ENCODE assay signal across 18 cellular contexts in the genomic region with DNA sequence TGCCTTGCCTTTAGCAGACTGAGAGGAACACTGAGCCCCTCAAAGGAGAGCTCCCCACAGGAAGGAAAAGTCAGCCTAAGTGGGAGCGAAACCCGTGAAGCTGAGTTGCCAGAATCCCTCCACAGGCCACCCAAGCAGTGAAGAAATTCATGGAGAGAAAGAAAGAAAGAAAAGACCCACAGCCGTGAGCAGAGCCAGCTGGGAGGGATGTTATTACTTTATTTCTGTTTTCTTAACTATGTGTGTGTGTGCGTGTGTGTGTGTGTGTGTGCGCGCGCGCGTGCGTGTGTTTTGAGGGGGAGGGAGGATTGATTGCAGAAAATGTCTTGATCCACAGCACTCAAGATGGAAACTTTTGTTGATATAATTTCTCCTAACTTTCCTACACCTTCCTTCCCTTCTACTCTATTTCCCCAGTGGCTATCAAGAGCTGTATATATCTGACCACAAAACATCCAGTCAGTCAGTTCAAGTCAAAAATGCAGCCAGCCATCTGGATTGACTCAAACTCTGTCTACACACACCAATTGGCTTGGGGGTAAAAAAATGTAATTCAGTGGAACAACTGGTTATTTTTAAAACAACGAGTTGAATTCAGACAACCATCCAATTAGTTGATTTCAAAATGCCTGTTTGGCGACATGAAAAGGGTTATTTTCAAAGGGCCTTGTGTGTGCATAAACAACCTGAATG. TPM values are rescaled to one million over a fixed set of nuclear protein-coding genes. Genes with fewer than 3 reads are reported as not detected.
DNase-seq lines count a peak whose midpoint lies in the region; ATAC-seq and TF ChIP-seq lines count a peak whose summit lies in the region.
"Had no signal": no experiment of that assay in that cellular context is flagged by ENCODE, and none has a peak within 500 bp of the region (broad histone marks: within the 10 kb centered on the region; RNA-seq: fewer than 3 reads in every experiment).

No MANE protein-coding gene starts in this region.

- H3F3A ChIP-seq in smooth muscle cell (ENCODE audit: low read depth), result no peaks in the 10 kb centered on the region

- H3K36me3 ChIP-seq in hepatocyte (replicated peaks; ENCODE audit: insufficient read depth, low read depth) (no peaks in the 10 kb centered on the region), smooth muscle cell (ENCODE audit: low read depth) (no peaks in the 10 kb centered on the region)

- H3K9me2 ChIP-seq in hepatocyte (replicated peaks; ENCODE audit: insufficient read depth), result no peaks in the 10 kb centered on the region

- H3K27me3 ChIP-seq in hepatocyte, result no peaks in the 10 kb centered on the region
- H3K27me3 ChIP-seq in smooth muscle cell (ENCODE audit: low read depth), result no peaks in the 10 kb centered on the region

- H3K9me3 ChIP-seq in hepatocyte (ENCODE audit: low read depth), result no peaks in the 10 kb centered on the region
- no peaks in the 10 kb centered on the region for H3K9me3 ChIP-seq in smooth muscle cell (replicated peaks; ENCODE audit: low read depth)

- TF ChIP-seq CTCF in hepatocyte (IDR thresholded peaks at IDR 0.05; ENCODE audit: poor library complexity), result no peak
- TF ChIP-seq CTCF in smooth muscle cell (IDR thresholded peaks at IDR 0.05; ENCODE audit: borderline replicate concordance, insufficient read depth, poor library complexity, severe bottlenecking), result no peak

- no peaks in the 10 kb centered on the region for H3K79me2 ChIP-seq in hepatocyte
- no peaks in the 10 kb centered on the region for H3K79me2 ChIP-seq in smooth muscle cell (ENCODE audit: low read depth)

- peak overlapping the region; percentile 57 for H3K4me2 ChIP-seq in hepatocyte
- H3K4me2 ChIP-seq in smooth muscle cell, result peak overlapping the region; percentile 20

- H2AFZ ChIP-seq in hepatocyte (no peak overlapping the region), smooth muscle cell (ENCODE audit: low read depth) (no peak overlapping the region)

- no peak overlapping the region for H3K9ac ChIP-seq in smooth muscle cell (ENCODE audit: low read depth)

- H3K4me3 ChIP-seq in hepatocyte, result no peak overlapping the region
- no peak overlapping the region for H3K4me3 ChIP-seq in smooth muscle cell
- H3K4me3 ChIP-seq: lung had no signal

- H4K20me1 ChIP-seq in hepatocyte (ENCODE audit: insufficient read depth, poor library complexity, severe bottlenecking) (no peaks in the 10 kb centered on the region), smooth muscle cell (ENCODE audit: low read depth) (no peaks in the 10 kb centered on the region)

- WGBS in hepatocyte (ENCODE audit: low lambda C conversion rate, missing lambda C conversion rate), result 67% methylated on average over 12 of the region's 12 CpGs
- 53% methylated on average over 12 of the region's 12 CpGs for WGBS in smooth muscle cell (ENCODE audit: low lambda C conversion rate)

- DNase-seq in RPMI7951 (ENCODE audit: low read depth), result peak; percentile 79
- peak; percentile 23 for DNase-seq in epidermal melanocyte (ENCODE audit: insufficient read length, low spot score)
- DNase-seq in hepatocyte (ENCODE audit: low spot score), result no peak
- no peak for DNase-seq in smooth muscle cell (lab: John Stamatoyannopoulos, UW; ENCODE audit: unreplicated experiment)
- DNase-seq in activated CD4-positive, alpha-beta T cell treated with anti-CD3 and anti-CD28 coated beads, Interleukin-2, amount 50 U/mL, for 48 hours, result no peak
- no peak for DNase-seq in medulla oblongata (ENCODE audit: extremely low spot score)
- DNase-seq: activated CD8-positive, alpha-beta memory T cell treated with anti-CD3 and anti-CD28 coated beads for 24 hours; effector memory CD8-positive, alpha-beta T cell; GF-D8; MM.1S; natural killer cell; NCI-H2029; NCI-H510A; SHP77; T-helper 2 cell had no signal

- H3K27ac ChIP-seq in hepatocyte, result peak overlapping the region; percentile 91
- peak overlapping the region; percentile 87 for H3K27ac ChIP-seq in smooth muscle cell (ENCODE audit: low read depth)

- H3K4me1 ChIP-seq in hepatocyte (ENCODE audit: insufficient read depth), result peaks cover 30% of the 10 kb centered on the region
- peaks cover 29% of the 10 kb centered on the region for H3K4me1 ChIP-seq in smooth muscle cell (ENCODE audit: low read depth)

- no peak for ATAC-seq in GM18498 (IDR thresholded peaks at IDR 0.05; ENCODE audit: unreplicated experiment)
- ATAC-seq: activated T-helper 17 cell treated with anti-CD3 and anti-CD28 coated beads, Interleukin-2, amount 50 U/mL, for 72 hours; effector memory CD8-positive, alpha-beta T cell; natural killer cell had no signal

RNA-seq across cellular contexts. Expression of gene GPC3, which starts 13.8 kb away (rescaled TPM):
- total RNA-seq in RPMI7951 (2014; rRNA removed; shearing (Covaris generic)), result 0.49 and 0.84 TPM in 2 replicates
- 860 and 874 TPM in 2 replicates for total RNA-seq in hepatocyte
- polyA plus RNA-seq in hepatocyte, result 618 and 789 TPM in 2 replicates
- total RNA-seq in smooth muscle cell, result 120 and 155 TPM in 2 replicates
- 161 and 191 TPM in 2 replicates for polyA plus RNA-seq in smooth muscle cell
- total RNA-seq: natural killer cell had no signal

Comparison
In these comparisons a context has a peak if more than half of its experiments do, and no peak if none do; other contexts are left out.
1. DNase-seq: peak in RPMI7951 (single experiment) and epidermal melanocyte (single experiment); none in hepatocyte (single experiment), smooth muscle cell (single experiment), activated CD4-positive, alpha-beta T cell treated with anti-CD3 and anti-CD28 coated beads, Interleukin-2, amount 50 U/mL, for 48 hours (0 of 2) and medulla oblongata (single experiment).
2. RNA of gene GPC3, which starts 13.8 kb away (total RNA-seq): 860 to 874 TPM in hepatocyte and 120 to 155 TPM in smooth muscle cell; 0.49 to 0.84 TPM in RPMI7951; every median in the first group is over 10 times any median in the second.